ENCODE assay signal across 22 cellular contexts in the genomic region with DNA sequence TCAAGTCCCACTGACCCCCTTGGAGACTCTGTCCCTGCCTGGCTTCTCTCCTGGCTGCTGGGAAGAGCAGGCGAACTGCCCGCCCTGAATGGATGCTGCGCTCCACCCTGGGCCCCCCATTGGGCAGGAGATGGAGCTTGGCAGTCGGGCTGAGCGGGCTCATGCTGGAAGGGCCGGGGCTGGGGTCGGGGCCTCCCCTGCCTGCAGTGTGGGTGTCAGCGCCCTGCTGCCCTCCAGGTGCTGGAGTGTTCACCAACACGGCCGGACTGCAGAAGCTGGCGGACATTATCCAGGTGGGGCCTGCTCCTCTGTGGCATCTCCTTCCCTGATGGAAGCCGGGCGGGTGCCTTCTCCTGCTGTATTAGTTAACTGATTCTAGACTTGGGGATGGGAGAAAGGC. TPM values are rescaled to one million over a fixed set of nuclear protein-coding genes. Genes with fewer than 3 reads are reported as not detected.
"Had no signal": no experiment of that assay in that cellular context is flagged by ENCODE, and none has a peak within 500 bp of the region (broad histone marks: within the 10 kb centered on the region; RNA-seq: fewer than 3 reads in every experiment).

No MANE protein-coding gene starts in this region.

- H3K4me3 ChIP-seq: colonic mucosa, esophagus muscularis mucosa, gastrocnemius medialis, prostate gland, spleen, upper lobe of right lung had no signal

- H3K4me1 ChIP-seq: colonic mucosa, prostate gland had no signal

- DNase-seq: activated B cell treated with CpG ODN at 0.5 μM for 24 hours; activated CD4-positive, alpha-beta memory T cell treated with anti-CD3 and anti-CD28 coated beads for 36 hours; activated CD4-positive, alpha-beta T cell treated with anti-CD3 and anti-CD28 coated beads for 36 hours; activated naive CD4-positive, alpha-beta T cell treated with Interleukin-2 at 50 U/mL for 16 hours; activated naive CD8-positive, alpha-beta T cell treated with anti-CD3 and anti-CD28 coated beads for 36 hours; activated T-cell treated with anti-CD3 and anti-CD28 coated beads, Interleukin-2, amount 50 U/mL, for 48 hours; colonic mucosa; gastrocnemius medialis; hippocampal formation; mammary epithelial cell; midbrain; natural killer cell; spleen; stimulated activated CD4-positive, alpha-beta T cell treated with anti-CD3 and anti-CD28 coated beads, Interleukin-4, amount 100 ng/mL, for 1 hour; stimulated activated naive CD4-positive, alpha-beta T cell; T-helper 9 cell; upper lobe of right lung had no signal

- H3K27me3 ChIP-seq: colonic mucosa, esophagus muscularis mucosa, gastrocnemius medialis, spleen, upper lobe of right lung had no signal

- H3K9me3 ChIP-seq: colonic mucosa, esophagus muscularis mucosa, gastrocnemius medialis, prostate gland, spleen, upper lobe of right lung had no signal

- H3K36me3 ChIP-seq: colonic mucosa, prostate gland had no signal

- ATAC-seq: activated CD4-positive, alpha-beta T cell treated with anti-CD3 and anti-CD28 coated beads for 36 hours; gastrocnemius medialis; left ventricle myocardium superior; natural killer cell; upper lobe of right lung had no signal

- H3K27ac ChIP-seq: colonic mucosa, gastrocnemius medialis, prostate gland, upper lobe of right lung had no signal

RNA-seq across cellular contexts. Expression of gene TNFRSF6B, which starts 16.0 kb away (rescaled TPM):
- total RNA-seq: activated B cell treated with CpG ODN at 0.5 μM for 24 hours; activated CD4-positive, alpha-beta memory T cell treated with anti-CD3 and anti-CD28 coated beads for 36 hours; activated naive CD8-positive, alpha-beta T cell treated with anti-CD3 and anti-CD28 coated beads for 36 hours; natural killer cell; T-helper 1 cell treated with Interleukin-12 subunit alpha and Interleukin-12 subunit beta and Interleukin-4 antibody, amounts not matched to agents 30 ng/mL and 1 ng/mL, for 36 hours had no signal

RNA-seq across cellular contexts. Expression of gene STMN3, which starts 27.2 kb away (rescaled TPM):
- total RNA-seq: bronchial epithelial cell had no signal
